Comparison of ENCODE assay signal across 26 cellular contexts in the genomic region with DNA sequence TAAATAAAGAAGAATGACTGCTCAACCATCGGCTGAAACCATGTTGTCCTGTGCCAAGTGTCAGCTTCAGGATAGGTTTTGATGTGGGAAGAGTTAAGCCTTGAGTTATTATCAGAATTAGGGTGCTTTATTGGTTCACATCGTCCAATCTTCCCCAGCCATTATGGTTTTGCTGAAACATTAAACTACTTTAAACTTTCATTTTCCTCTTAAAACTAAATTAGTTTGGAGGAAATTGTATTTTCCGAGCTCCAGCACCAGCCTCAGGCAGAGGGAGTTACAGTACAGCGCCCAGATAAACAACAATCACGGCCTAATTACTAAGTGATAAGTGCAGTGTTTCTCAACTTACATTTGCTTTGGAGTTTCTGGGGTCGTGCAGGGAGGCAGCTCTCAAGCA.
"Had no signal": no experiment of that assay in that cellular context is flagged by ENCODE, and none has a peak within 500 bp of the region (broad histone marks: within the 10 kb centered on the region; RNA-seq: fewer than 3 reads in every experiment).

No MANE protein-coding gene starts in this region.

- H3K4me1 ChIP-seq: suprapubic skin, testis, thyroid gland, tibial artery, tibial nerve, uterus, vagina had no signal

- H3K4me3 ChIP-seq: stomach, suprapubic skin, testis, thoracic aorta, thyroid gland, tibial artery, tibial nerve, transverse colon, upper lobe of left lung, upper lobe of right lung, uterus, vagina had no signal

- H3K27me3 ChIP-seq: stomach, testis, thyroid gland, tibial artery, tibial nerve, transverse colon, upper lobe of left lung, upper lobe of right lung, uterus, vagina had no signal

- H3K36me3 ChIP-seq: stomach, suprapubic skin, thoracic aorta, thyroid gland, tibial artery, tibial nerve, transverse colon, upper lobe of left lung, upper lobe of right lung, uterus, vagina had no signal

- ATAC-seq: stimulated activated effector memory CD8-positive, alpha-beta T cell treated with anti-CD3 and anti-CD28 coated beads, Interleukin-12 subunit alpha, Interleukin-12 subunit beta, amount 100 ng/mL, for 72 hours; stimulated activated memory B cell treated with anti-CD40 and anti-IgM and Interleukin-4, amounts not matched to agents 10 μg/mL and 1 μg/mL and 100 μg/mL, for 72 hours; stimulated activated naive B cell treated with anti-CD40 and anti-IgM and Interleukin-4, amounts not matched to agents 10 μg/mL and 1 μg/mL and 100 μg/mL, for 72 hours; stimulated activated naive CD8-positive, alpha-beta T cell treated with anti-CD3 and anti-CD28 coated beads, Interleukin-15, amount 100 ng/mL, for 72 hours; stimulated activated naive CD8-positive, alpha-beta T cell treated with anti-CD3 and anti-CD28 coated beads, Interleukin-15, Interleukin-2, amounts not matched to agents 100 U/mL and 50 U/mL, for 24 hours; upper lobe of right lung had no signal

- DNase-seq: stimulated activated CD4-positive, alpha-beta T cell treated with anti-CD3 and anti-CD28 coated beads, Interleukin-2, amount 100 ng/mL, for 48 hours; stimulated activated CD4-positive, alpha-beta T cell treated with anti-CD3 and anti-CD28 coated beads, Interleukin-4, amount 100 ng/mL, for 1 hour; stimulated activated CD4-positive, alpha-beta T cell treated with anti-CD3 and anti-CD28 coated beads, Interleukin-4, amount 100 ng/mL, for 24 hours; stimulated activated CD4-positive, alpha-beta T cell treated with anti-CD3 and anti-CD28 coated beads, Interleukin-4, amount 100 ng/mL, for 4 hours; stimulated activated CD8-positive, alpha-beta memory T cell treated with anti-CD3 and anti-CD28 coated beads, Interleukin-4, amount 100 ng/mL, for 48 hours; stimulated activated naive B cell treated with anti-CD40 and anti-IgM and Interleukin-4, amounts not matched to agents 10 μg/mL and 1 μg/mL and 100 μg/mL, for 72 hours; stimulated activated naive CD4-positive, alpha-beta T cell; stimulated activated naive CD4-positive, alpha-beta T cell treated with Interleukin-2 at 50 U/mL for 16 hours; stimulated activated naive CD8-positive, alpha-beta T cell treated with anti-CD3 and anti-CD28 coated beads, Interleukin-15, amount 100 ng/mL, for 72 hours; stimulated activated naive CD8-positive, alpha-beta T cell treated with anti-CD3 and anti-CD28 coated beads, Interleukin-15, Interleukin-2, amounts not matched to agents 100 U/mL and 50 U/mL, for 24 hours; stomach; substantia nigra; testis; thyroid gland; tibial artery; transverse colon; trophoblast cell; upper lobe of left lung; upper lobe of right lung; uterus had no signal

- H3K27ac ChIP-seq: stomach, suprapubic skin, testis, thoracic aorta, thyroid gland, tibial artery, tibial nerve, transverse colon, upper lobe of left lung, upper lobe of right lung, uterus, vagina had no signal

- H3K9me3 ChIP-seq: stomach, suprapubic skin, testis, thoracic aorta, thyroid gland, tibial nerve, transverse colon, upper lobe of left lung, upper lobe of right lung, uterus, vagina had no signal
